17 cellular contexts compared by ENCODE assay signal in the genomic region with DNA sequence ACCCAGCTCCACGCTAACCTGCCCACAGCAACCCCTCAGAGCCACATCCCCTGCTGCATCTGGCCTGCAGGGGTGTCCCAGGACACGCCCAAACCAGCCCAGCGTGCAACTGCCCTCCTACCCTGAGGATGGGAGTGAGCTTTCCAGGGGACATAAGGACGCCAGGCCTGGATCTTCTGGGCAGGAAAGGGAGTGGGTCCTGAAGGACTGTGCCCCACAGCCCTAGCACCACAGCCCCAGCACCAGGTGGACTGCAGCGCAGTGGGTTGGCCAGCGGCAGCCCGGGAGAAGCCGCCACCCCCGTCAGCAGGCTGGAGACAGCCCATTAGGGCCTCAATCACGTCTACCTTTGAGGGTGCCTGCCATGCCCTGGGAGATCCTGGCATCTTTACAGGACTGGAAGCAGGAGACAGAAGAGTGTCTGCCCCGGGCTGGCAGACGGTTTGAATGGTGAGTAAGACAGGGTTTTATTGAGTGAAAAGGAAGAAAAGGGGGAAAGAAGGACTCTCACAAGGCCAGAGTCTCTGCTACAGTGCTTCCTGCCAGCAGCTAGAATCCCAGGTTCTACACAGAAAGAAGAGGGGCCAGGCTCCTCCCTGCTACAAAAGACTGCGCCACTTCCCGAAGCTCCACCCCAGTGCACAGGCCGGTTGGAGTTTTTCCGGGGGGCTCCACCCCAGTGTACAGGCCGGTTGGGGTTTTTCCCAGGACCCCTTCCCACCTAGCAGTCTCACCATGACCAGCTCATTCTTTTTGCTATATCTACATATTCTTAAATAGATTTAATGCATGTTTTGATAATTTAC.
DNase-seq lines count a peak whose midpoint lies in the region; ATAC-seq and TF ChIP-seq lines count a peak whose summit lies in the region.
"Had no signal": no experiment of that assay in that cellular context is flagged by ENCODE, and none has a peak within 500 bp of the region (broad histone marks: within the 10 kb centered on the region; RNA-seq: fewer than 3 reads in every experiment).

No MANE protein-coding gene starts in this region.

- H3K9me3 Mint-ChIP-seq in T-helper 2 cell treated with Interferon-gamma antibody and Interleukin-4, amounts not matched to agents 5 μg/mL and 100 μg/mL, for 36 hours = no peaks in the 10 kb centered on the region
- no peaks in the 10 kb centered on the region for H3K9me3 Mint-ChIP-seq in osteocyte (ENCODE audit: unreplicated experiment)
- H3K9me3 Mint-ChIP-seq: activated CD4-positive, alpha-beta memory T cell treated with anti-CD3 and anti-CD28 coated beads for 36 hours; activated naive CD4-positive, alpha-beta T cell treated with anti-CD3 and anti-CD28 coated beads for 36 hours; T-cell had no signal

- H3K27me3 ChIP-seq in RWPE2 (ENCODE audit: insufficient read depth, poor library complexity, severe bottlenecking) = no peaks in the 10 kb centered on the region
- H3K27me3 ChIP-seq: vagina had no signal

- H3K27ac Mint-ChIP-seq in T-helper 2 cell treated with Interferon-gamma antibody and Interleukin-4, amounts not matched to agents 5 μg/mL and 100 μg/mL, for 36 hours = peak overlapping the region; percentile 2
- peak overlapping the region; percentile 66 for H3K27ac Mint-ChIP-seq in osteocyte (ENCODE audit: unreplicated experiment)
- H3K27ac Mint-ChIP-seq: activated CD4-positive, alpha-beta memory T cell treated with anti-CD3 and anti-CD28 coated beads for 36 hours; activated naive CD4-positive, alpha-beta T cell treated with anti-CD3 and anti-CD28 coated beads for 36 hours; T-cell had no signal

- H3K36me3 Mint-ChIP-seq in T-helper 2 cell treated with Interferon-gamma antibody and Interleukin-4, amounts not matched to agents 5 μg/mL and 100 μg/mL, for 36 hours (ENCODE audit: low read depth) = peaks cover 17% of the 10 kb centered on the region
- H3K36me3 Mint-ChIP-seq in osteocyte (ENCODE audit: unreplicated experiment) = peaks cover 9% of the 10 kb centered on the region

- H3K9me3 ChIP-seq in RWPE2 (ENCODE audit: severe bottlenecking) = no peaks in the 10 kb centered on the region
- H3K9me3 ChIP-seq: vagina had no signal

- H3K4me3 ChIP-seq in RWPE2 (ENCODE audit: severe bottlenecking) = no peak overlapping the region
- H3K4me3 ChIP-seq: vagina had no signal

- TF ChIP-seq CTCF in RWPE2 (IDR thresholded peaks at IDR 0.05; ENCODE audit: poor library complexity, severe bottlenecking) = no peak
- no peak for TF ChIP-seq CTCF in osteocyte (IDR thresholded peaks at IDR 0.05)

- ATAC-seq in RWPE2 (ENCODE audit: low read depth) (peak; percentile 44), esophagus mucosa (peak; percentile 10), HG02763 (IDR thresholded peaks at IDR 0.05; ENCODE audit: unreplicated experiment) (no peak), GM19351 (IDR thresholded peaks at IDR 0.05; ENCODE audit: unreplicated experiment) (no peak)

- peaks cover 2% of the 10 kb centered on the region for H3K4me1 Mint-ChIP-seq in T-helper 2 cell treated with Interferon-gamma antibody and Interleukin-4, amounts not matched to agents 5 μg/mL and 100 μg/mL, for 36 hours (ENCODE audit: low read depth)
- H3K4me1 Mint-ChIP-seq in osteocyte (ENCODE audit: unreplicated experiment) = peaks cover 5% of the 10 kb centered on the region

- H3K4me1 ChIP-seq in RWPE2 (ENCODE audit: insufficient read depth, poor library complexity, severe bottlenecking) = no peaks in the 10 kb centered on the region

- H3K36me3 ChIP-seq in RWPE2 (ENCODE audit: low read depth) = peaks cover 33% of the 10 kb centered on the region

- H3K27ac ChIP-seq in RWPE2 (ENCODE audit: poor library complexity, severe bottlenecking) = no peak overlapping the region
- H3K27ac ChIP-seq: KMS-11, vagina had no signal

- DNase-seq in T-helper 2 cell treated with Interferon-gamma antibody and Interleukin-4, amounts not matched to agents 5 μg/mL and 100 μg/mL, for 36 hours (ENCODE audit: low spot score) = no peak
- DNase-seq in T-helper 2 cell (no peak), RWPE2 (ENCODE audit: low spot score) (no peak), osteocyte (ENCODE audit: extremely low spot score, unreplicated experiment) (no peak)
- no peak for DNase-seq in activated CD4-positive, CD25-positive, alpha-beta regulatory T cell (lab: John Stamatoyannopoulos, UW)
- DNase-seq: activated CD4-positive, alpha-beta memory T cell treated with anti-CD3 and anti-CD28 coated beads for 36 hours; activated naive CD4-positive, alpha-beta T cell treated with anti-CD3 and anti-CD28 coated beads for 36 hours; dermis blood vessel endothelial cell; foreskin melanocyte; NCI-H2081; occipital lobe; T-cell had no signal

- no peaks in the 10 kb centered on the region for H3K27me3 Mint-ChIP-seq in T-helper 2 cell treated with Interferon-gamma antibody and Interleukin-4, amounts not matched to agents 5 μg/mL and 100 μg/mL, for 36 hours (ENCODE audit: low read depth)
- no peaks in the 10 kb centered on the region for H3K27me3 Mint-ChIP-seq in osteocyte (ENCODE audit: unreplicated experiment)
- H3K27me3 Mint-ChIP-seq: activated CD4-positive, alpha-beta memory T cell treated with anti-CD3 and anti-CD28 coated beads for 36 hours; T-cell had no signal

- H3K4me3 Mint-ChIP-seq in T-helper 2 cell treated with Interferon-gamma antibody and Interleukin-4, amounts not matched to agents 5 μg/mL and 100 μg/mL, for 36 hours = no peak overlapping the region
- H3K4me3 Mint-ChIP-seq in osteocyte (ENCODE audit: unreplicated experiment) = no peak overlapping the region
- H3K4me3 Mint-ChIP-seq: activated CD4-positive, alpha-beta memory T cell treated with anti-CD3 and anti-CD28 coated beads for 36 hours; activated naive CD4-positive, alpha-beta T cell treated with anti-CD3 and anti-CD28 coated beads for 36 hours; T-cell had no signal

Comparison
In these comparisons a context has a peak if more than half of its experiments do, and no peak if none do; other contexts are left out.
1. ATAC-seq: peak in RWPE2 (single experiment) and esophagus mucosa (single experiment); none in HG02763 (single experiment) and GM19351 (single experiment).